Comparison of ENCODE assay signal across 8 cellular contexts in genomic region chr11:45180888-45181594, GRCh38. TPM values are rescaled to one million over a fixed set of nuclear protein-coding genes. Genes with fewer than 3 reads are reported as not detected.
DNase-seq lines count a peak whose midpoint lies in the region; ATAC-seq and TF ChIP-seq lines count a peak whose summit lies in the region.

No MANE protein-coding gene starts in this region.

- H3K4me3 Mint-ChIP-seq in CD4-positive, CD25-positive, alpha-beta regulatory T cell = no peak overlapping the region
- peak overlapping the region in 3 of 4 donors; percentile 25 to 76 (median 61) for H3K4me3 Mint-ChIP-seq in IgD-negative memory B cell

- no peak for TF ChIP-seq POLR2A in testis (IDR thresholded peaks at IDR 0.05)

- intact Hi-C loops in testis (cut with DNase I; ENCODE audit: low total_unique reads) = loop anchor here (10.0 kb wide), 1 partner anchor 54 kb away; no protein-coding TSS in a partner anchor

- peak in 1 of 3 donors; percentile 10 for DNase-seq in CD4-positive, CD25-positive, alpha-beta regulatory T cell
- DNase-seq in activated CD8-positive, alpha-beta memory T cell treated with anti-CD3 and anti-CD28 coated beads for 24 hours = peak; percentile 76
- no peak for DNase-seq in epithelial cell of proximal tubule (ENCODE audit: low read depth)
- peak; percentile 67 for DNase-seq in myocyte (ENCODE audit: low read depth)
- DNase-seq in testis = peak; percentile 36
- no peak for DNase-seq in Ammon's horn (ENCODE audit: low spot score)
- DNase-seq in NCI-H2029 treated with DMSO at 0.1 percent for 48 hours (lab: John Stamatoyannopoulos, UW) = no peak

- H3K27ac ChIP-seq in CD4-positive, CD25-positive, alpha-beta regulatory T cell (ENCODE audit: insufficient read depth, low read length, poor library complexity, severe bottlenecking) = no peak overlapping the region
- H3K27ac ChIP-seq in testis = peak overlapping the region; percentile 39 to 60

- H3K27me3 Mint-ChIP-seq in CD4-positive, CD25-positive, alpha-beta regulatory T cell = peaks cover 25% of the 10 kb centered on the region
- peaks cover 12% of the 10 kb centered on the region for H3K27me3 Mint-ChIP-seq in IgD-negative memory B cell

- WGBS in testis, 2 donors = 18 to 35% methylated on average over 8 to 29 of the region's 42 CpGs

- H3K4me1 ChIP-seq in CD4-positive, CD25-positive, alpha-beta regulatory T cell (ENCODE audit: control insufficient read depth, insufficient read depth, low read length, poor library complexity, severe bottlenecking) = peaks cover 8% of the 10 kb centered on the region
- H3K4me1 ChIP-seq in testis = peaks cover 17% of the 10 kb centered on the region

- H3K4me1 Mint-ChIP-seq in CD4-positive, CD25-positive, alpha-beta regulatory T cell = peaks cover 0 to 22% (median 15%) of the 10 kb centered on the region in 4 donors
- peaks cover 8 to 20% (median 16%) of the 10 kb centered on the region in 3 donors for H3K4me1 Mint-ChIP-seq in IgD-negative memory B cell

- TF ChIP-seq CTCF in epithelial cell of proximal tubule (conservative IDR thresholded peaks at IDR 0.05; ENCODE audit: low read depth, low read length) (no peak), testis (IDR thresholded peaks at IDR 0.05) (no peak)

- H3K36me3 Mint-ChIP-seq in CD4-positive, CD25-positive, alpha-beta regulatory T cell = peaks cover 7% of the 10 kb centered on the region
- H3K36me3 Mint-ChIP-seq in IgD-negative memory B cell = peaks cover 4% of the 10 kb centered on the region

- H3K9me3 ChIP-seq in CD4-positive, CD25-positive, alpha-beta regulatory T cell (ENCODE audit: control insufficient read depth in 2 of 2, low read length in 2 of 2) = no peaks in the 10 kb centered on the region
- no peaks in the 10 kb centered on the region for H3K9me3 ChIP-seq in testis

- H3K27me3 ChIP-seq in CD4-positive, CD25-positive, alpha-beta regulatory T cell (ENCODE audit: control insufficient read depth, insufficient read depth, low read length) = peaks cover 16% of the 10 kb centered on the region
- H3K27me3 ChIP-seq in testis = no peaks in the 10 kb centered on the region

- H3K9me3 Mint-ChIP-seq in CD4-positive, CD25-positive, alpha-beta regulatory T cell = peaks cover 0 to 3% (median 0%) of the 10 kb centered on the region in 7 donors
- H3K9me3 Mint-ChIP-seq in IgD-negative memory B cell = no peaks in the 10 kb centered on the region

- no peak overlapping the region for H3K27ac Mint-ChIP-seq in CD4-positive, CD25-positive, alpha-beta regulatory T cell
- H3K27ac Mint-ChIP-seq in IgD-negative memory B cell = no peak overlapping the region

- no peak overlapping the region for H3K4me3 ChIP-seq in CD4-positive, CD25-positive, alpha-beta regulatory T cell (ENCODE audit: low read depth, low read length)
- H3K4me3 ChIP-seq in epithelial cell of proximal tubule (ENCODE audit: low read depth, low read length) (peak overlapping the region; percentile 62), testis (peak overlapping the region; percentile 51 to 58)

- ATAC-seq in CD4-positive, CD25-positive, alpha-beta regulatory T cell (ENCODE audit: low read depth in 2 of 2) = peak; percentile 63 to 73

- H3K36me3 ChIP-seq in CD4-positive, CD25-positive, alpha-beta regulatory T cell (ENCODE audit: control insufficient read depth, insufficient read depth, low read length) = peaks cover 8% of the 10 kb centered on the region
- no peaks in the 10 kb centered on the region for H3K36me3 ChIP-seq in testis (ENCODE audit: low read depth, missing control alignments)

RNA-seq across cellular contexts. Expression of gene PRDM11, which starts 34.6 kb away (rescaled TPM):
- 9.0 TPM for total RNA-seq in CD4-positive, CD25-positive, alpha-beta regulatory T cell
- under 1 TPM; 0.37 to 0.97 (median 0.51) TPM for polyA plus RNA-seq in CD4-positive, CD25-positive, alpha-beta regulatory T cell
- 1.4 TPM for polyA plus RNA-seq in IgD-negative memory B cell
- total RNA-seq in epithelial cell of proximal tubule = 4.6 and 6.7 TPM in 2 replicates
- total RNA-seq in myocyte = 4.2 and 6.3 TPM in 2 replicates
- polyA plus RNA-seq in myocyte (2012) = 5.5 TPM
- 10 to 100 TPM; 13.6 to 15.9 TPM for total RNA-seq in testis
- polyA plus RNA-seq in testis (ENCODE audit: insufficient read depth, low read depth, low replicate concordance) = 6.4 TPM

Comparison
In these comparisons a context has a peak if more than half of its experiments do, and no peak if none do; other contexts are left out.
1. DNase-seq: peak in activated CD8-positive, alpha-beta memory T cell treated with anti-CD3 and anti-CD28 coated beads for 24 hours (single experiment), myocyte (single experiment) and testis (single experiment); none in epithelial cell of proximal tubule (single experiment), Ammon's horn (single experiment) and NCI-H2029 treated with DMSO at 0.1 percent for 48 hours (single experiment).
2. H3K4me3 Mint-ChIP-seq: peak in IgD-negative memory B cell (3 of 4); none in CD4-positive, CD25-positive, alpha-beta regulatory T cell (0 of 4).